ENCODE assay signal across 20 cellular contexts in the genomic region with DNA sequence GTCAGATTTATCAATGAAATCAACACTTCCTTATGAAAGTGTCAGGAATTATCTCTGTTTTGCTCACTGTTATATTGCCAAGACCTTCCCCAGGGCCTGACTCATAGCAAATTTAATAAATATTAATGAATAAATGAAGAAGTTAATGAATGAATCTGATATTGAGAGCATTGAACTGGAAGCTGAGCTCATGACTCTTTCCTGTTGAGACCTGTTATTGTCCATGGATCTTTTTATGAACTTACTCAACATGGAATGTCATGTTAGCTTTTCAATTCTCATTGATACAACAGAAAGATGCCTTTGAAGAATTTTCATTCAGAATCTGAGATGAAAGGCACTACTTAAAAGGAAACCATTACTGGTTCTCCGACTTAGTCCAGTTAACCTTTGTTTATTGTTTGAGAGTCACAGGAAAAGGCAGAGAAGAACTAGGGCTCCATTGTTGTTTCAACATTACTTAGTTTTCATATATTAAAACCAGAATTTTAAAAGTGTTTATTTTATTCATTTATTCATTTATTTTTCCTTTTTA.
DNase-seq lines count a peak whose midpoint lies in the region; FAIRE-seq and TF ChIP-seq lines count a peak whose summit lies in the region.
"Had no signal": no experiment of that assay in that cellular context is flagged by ENCODE, and none has a peak within 500 bp of the region (broad histone marks: within the 10 kb centered on the region; RNA-seq: fewer than 3 reads in every experiment).

No MANE protein-coding gene starts in this region.

- no peak for TF ChIP-seq CTCF in bronchial epithelial cell (IDR thresholded peaks at IDR 0.05; ENCODE audit: insufficient read depth, low read length, severe bottlenecking)

- no peak overlapping the region for H3K4me3 ChIP-seq in bronchial epithelial cell (ENCODE audit: low read depth, low read length)

- DNase-seq in bronchial epithelial cell (ENCODE audit: low read depth) (peak; percentile 61), foreskin melanocyte (peak; percentile 66), frontal cortex (ENCODE audit: low spot score in 2 of 2) (no peak), NCI-H510A (lab: John Stamatoyannopoulos, UW) (no peak), GM03348 (ENCODE audit: low spot score) (no peak)
- DNase-seq: ACHN; BE2C; C1 segment of cervical spinal cord; Caco-2; CD4-positive, CD25-positive, alpha-beta regulatory T cell; CD8-positive, alpha-beta memory T cell; DMS153; DMS79; GDM1; GOT3; H7; HFFc6; IMR-90 had no signal

- FAIRE-seq in bronchial epithelial cell (lab: Jason Lieb, UNC) (no peak), frontal cortex (lab: Jason Lieb, UNC) (no peak)
- FAIRE-seq: HTR-8/SVneo had no signal

- no peaks in the 10 kb centered on the region for H3K27me3 ChIP-seq in bronchial epithelial cell (ENCODE audit: control insufficient read depth, insufficient read depth, low read length)
- H3K27me3 ChIP-seq: BE2C had no signal

- H3K36me3 ChIP-seq in bronchial epithelial cell (ENCODE audit: control insufficient read depth, insufficient read depth, low read length) = no peaks in the 10 kb centered on the region

TF ChIP-seq in PFSK-1, 5 proteins besides CTCF, POLR2A, EP300 and RAD21:
- TF ChIP-seq TAF1 (IDR thresholded peaks at IDR 0.05; ENCODE audit: borderline replicate concordance, insufficient read depth, low read length) (no peak), POLR2AphosphoS5 (IDR thresholded peaks at IDR 0.05; ENCODE audit: low read depth, low read length) (peak; percentile 31; the same call in 1 of the 2 replicates)
TF ChIP-seq in PFSK-1: peak in this region for 1.

Comparison
In these comparisons a context has a peak if more than half of its experiments do, and no peak if none do; other contexts are left out.
1. DNase-seq: peak in bronchial epithelial cell (single experiment) and foreskin melanocyte (single experiment); none in frontal cortex (0 of 2), NCI-H510A (single experiment) and GM03348 (single experiment).